ENCODE assay signal across 1 cellular context in the genomic region with DNA sequence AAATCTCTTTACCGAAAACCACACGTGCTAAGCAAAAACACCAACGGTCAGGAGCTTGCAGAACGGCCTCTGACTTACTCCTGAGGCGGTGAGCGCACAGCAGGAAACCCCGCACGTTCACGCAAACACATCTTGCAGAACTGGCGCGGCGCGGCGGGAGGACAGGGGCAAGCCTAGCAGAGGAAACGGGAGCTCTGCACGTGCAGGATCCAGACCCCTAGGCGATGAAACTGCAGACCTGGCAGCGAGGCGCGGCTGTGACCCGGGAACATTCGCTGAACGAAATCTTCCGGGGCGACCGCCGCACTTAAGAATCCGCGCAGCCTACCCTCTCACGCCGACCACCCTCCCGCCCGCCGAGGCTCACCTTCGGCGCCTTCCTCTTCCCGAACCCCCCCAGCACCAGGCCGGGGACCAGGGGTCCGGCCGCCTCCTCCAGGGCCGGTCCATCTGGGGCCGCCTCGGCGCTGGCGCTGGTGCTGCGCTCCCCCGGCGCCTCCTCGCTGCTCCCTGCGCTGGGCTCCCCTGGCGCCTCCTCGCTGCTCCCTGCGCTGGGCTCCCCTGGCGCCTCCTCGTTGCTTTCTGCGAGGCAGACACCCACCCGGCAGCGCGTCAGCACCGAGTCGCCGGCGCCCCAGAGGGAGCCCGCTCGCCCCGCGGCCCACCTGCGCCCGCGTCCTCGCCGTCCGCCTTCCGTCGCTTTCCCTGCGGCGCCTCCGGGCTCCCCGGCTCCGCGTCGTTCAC.
TF ChIP-seq lines count a peak whose summit lies in the region.

No MANE protein-coding gene starts in this region.

TF ChIP-seq in GM23338, 12 proteins besides CTCF, POLR2A, EP300 and RAD21 (continued from another document):
- TF ChIP-seq, protein P1, sequence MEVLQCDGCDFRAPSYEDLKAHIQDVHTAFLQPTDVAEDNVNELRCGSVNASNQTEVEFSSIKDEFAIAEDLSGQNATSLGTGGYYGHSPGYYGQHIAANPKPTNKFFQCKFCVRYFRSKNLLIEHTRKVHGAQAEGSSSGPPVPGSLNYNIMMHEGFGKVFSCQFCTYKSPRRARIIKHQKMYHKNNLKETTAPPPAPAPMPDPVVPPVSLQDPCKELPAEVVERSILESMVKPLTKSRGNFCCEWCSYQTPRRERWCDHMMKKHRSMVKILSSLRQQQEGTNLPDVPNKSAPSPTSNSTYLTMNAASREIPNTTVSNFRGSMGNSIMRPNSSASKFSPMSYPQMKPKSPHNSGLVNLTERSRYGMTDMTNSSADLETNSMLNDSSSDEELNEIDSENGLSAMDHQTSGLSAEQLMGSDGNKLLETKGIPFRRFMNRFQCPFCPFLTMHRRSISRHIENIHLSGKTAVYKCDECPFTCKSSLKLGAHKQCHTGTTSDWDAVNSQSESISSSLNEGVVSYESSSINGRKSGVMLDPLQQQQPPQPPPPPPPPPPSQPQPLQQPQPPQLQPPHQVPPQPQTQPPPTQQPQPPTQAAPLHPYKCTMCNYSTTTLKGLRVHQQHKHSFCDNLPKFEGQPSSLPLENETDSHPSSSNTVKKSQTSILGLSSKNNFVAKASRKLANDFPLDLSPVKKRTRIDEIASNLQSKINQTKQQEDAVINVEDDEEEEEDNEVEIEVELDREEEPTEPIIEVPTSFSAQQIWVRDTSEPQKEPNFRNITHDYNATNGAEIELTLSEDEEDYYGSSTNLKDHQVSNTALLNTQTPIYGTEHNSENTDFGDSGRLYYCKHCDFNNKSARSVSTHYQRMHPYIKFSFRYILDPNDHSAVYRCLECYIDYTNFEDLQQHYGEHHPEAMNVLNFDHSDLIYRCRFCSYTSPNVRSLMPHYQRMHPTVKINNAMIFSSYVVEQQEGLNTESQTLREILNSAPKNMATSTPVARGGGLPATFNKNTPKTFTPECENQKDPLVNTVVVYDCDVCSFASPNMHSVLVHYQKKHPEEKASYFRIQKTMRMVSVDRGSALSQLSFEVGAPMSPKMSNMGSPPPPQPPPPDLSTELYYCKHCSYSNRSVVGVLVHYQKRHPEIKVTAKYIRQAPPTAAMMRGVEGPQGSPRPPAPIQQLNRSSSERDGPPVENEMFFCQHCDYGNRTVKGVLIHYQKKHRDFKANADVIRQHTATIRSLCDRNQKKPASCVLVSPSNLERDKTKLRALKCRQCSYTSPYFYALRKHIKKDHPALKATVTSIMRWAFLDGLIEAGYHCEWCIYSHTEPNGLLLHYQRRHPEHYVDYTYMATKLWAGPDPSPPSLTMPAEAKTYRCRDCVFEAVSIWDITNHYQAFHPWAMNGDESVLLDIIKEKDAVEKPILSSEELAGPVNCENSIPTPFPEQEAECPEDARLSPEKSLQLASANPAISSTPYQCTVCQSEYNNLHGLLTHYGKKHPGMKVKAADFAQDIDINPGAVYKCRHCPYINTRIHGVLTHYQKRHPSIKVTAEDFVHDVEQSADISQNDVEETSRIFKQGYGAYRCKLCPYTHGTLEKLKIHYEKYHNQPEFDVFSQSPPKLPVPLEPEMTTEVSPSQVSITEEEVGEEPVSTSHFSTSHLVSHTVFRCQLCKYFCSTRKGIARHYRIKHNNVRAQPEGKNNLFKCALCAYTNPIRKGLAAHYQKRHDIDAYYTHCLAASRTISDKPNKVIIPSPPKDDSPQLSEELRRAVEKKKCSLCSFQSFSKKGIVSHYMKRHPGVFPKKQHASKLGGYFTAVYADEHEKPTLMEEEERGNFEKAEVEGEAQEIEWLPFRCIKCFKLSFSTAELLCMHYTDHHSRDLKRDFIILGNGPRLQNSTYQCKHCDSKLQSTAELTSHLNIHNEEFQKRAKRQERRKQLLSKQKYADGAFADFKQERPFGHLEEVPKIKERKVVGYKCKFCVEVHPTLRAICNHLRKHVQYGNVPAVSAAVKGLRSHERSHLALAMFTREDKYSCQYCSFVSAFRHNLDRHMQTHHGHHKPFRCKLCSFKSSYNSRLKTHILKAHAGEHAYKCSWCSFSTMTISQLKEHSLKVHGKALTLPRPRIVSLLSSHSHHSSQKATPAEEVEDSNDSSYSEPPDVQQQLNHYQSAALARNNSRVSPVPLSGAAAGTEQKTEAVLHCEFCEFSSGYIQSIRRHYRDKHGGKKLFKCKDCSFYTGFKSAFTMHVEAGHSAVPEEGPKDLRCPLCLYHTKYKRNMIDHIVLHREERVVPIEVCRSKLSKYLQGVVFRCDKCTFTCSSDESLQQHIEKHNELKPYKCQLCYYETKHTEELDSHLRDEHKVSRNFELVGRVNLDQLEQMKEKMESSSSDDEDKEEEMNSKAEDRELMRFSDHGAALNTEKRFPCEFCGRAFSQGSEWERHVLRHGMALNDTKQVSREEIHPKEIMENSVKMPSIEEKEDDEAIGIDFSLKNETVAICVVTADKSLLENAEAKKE (CRISPR knock-in tag; IDR thresholded peaks at IDR 0.05) = no peak
